18 cellular contexts compared by ENCODE assay signal in the genomic region with DNA sequence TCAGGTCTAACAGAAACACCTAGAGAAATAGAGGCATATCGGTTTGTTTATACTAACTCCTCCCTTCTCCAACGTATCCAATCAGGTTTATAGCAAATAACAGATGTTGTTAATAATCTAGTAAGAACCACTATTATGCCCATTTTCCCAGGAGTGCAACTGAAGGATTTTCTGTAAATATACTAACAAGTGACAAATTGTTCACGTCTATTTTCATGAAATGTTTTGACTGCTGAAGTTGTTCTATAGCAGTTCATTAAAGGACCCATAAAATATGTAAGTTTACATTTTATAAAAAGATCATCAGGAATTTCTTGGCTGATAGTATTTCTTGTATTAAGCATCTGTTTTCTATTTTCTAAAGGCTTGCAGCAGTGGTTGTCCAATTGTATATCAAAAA.
DNase-seq lines count a peak whose midpoint lies in the region; FAIRE-seq and TF ChIP-seq lines count a peak whose summit lies in the region.
"Had no signal": no experiment of that assay in that cellular context is flagged by ENCODE, and none has a peak within 500 bp of the region (broad histone marks: within the 10 kb centered on the region; RNA-seq: fewer than 3 reads in every experiment).

No MANE protein-coding gene starts in this region.

- H3K4me1 ChIP-seq in skeletal muscle satellite cell (ENCODE audit: control insufficient read depth, insufficient read depth, low read length) (peaks cover 35% of the 10 kb centered on the region), A673 (ENCODE audit: insufficient read depth, low read length, poor library complexity, severe bottlenecking) (no peaks in the 10 kb centered on the region)
- H3K4me1 ChIP-seq: HAP-1 had no signal

- FAIRE-seq in endometrium (lab: Jason Lieb, UNC): peak; percentile 97
- FAIRE-seq: GM12878 had no signal

- no TSS peak for BruUV-seq in A673 (replicated peaks; lab: Mats Ljungman, UMichigan)

- H3K27ac ChIP-seq in AG04450 (ENCODE audit: low read depth, low read length): peak overlapping the region; percentile 54
- no peak overlapping the region for H3K27ac ChIP-seq in A673 (ENCODE audit: low read depth, low read length, poor library complexity, severe bottlenecking)
- H3K27ac ChIP-seq: BLaER1 treated with 17β-estradiol and CSF1 and Interleukin-3, amounts not matched to agents 10 nM and 100 nM; HL-60 had no signal

- POLR2A ChIA-PET in AG04450 (lab: Yijun Ruan, JAX) (interaction anchor here (0.6 to 1.7 kb wide), 12 partner anchors 8 to 329 kb away, joined by 3 to 19 read pairs (median 5); a partner anchor contains a TSS), A673 (lab: Charles Lee; ENCODE audit: low non-redundant PET) (no interaction called here)

- no peak for DNase-seq in AG04450 (ENCODE audit: low read depth, low spot score)
- peak; percentile 15 for DNase-seq in left kidney (ENCODE audit: low read depth, low spot score)
- DNase-seq in A673 (ENCODE audit: low spot score): no peak
- DNase-seq in T1000 (lab: John Stamatoyannopoulos, UW): no peak
- DNase-seq in retina: no peak
- DNase-seq: CD4-positive, CD25-positive, alpha-beta regulatory T cell; CD8-positive, alpha-beta memory T cell; COR-L47; DMS 273 treated with DMSO at 0.1 percent for 48 hours; DMS53; DND-41; KBM-7 had no signal

- CTCF ChIA-PET in AG04450 (lab: Charles Lee) (interaction anchor here (2.1 to 4.3 kb wide), 2 partner anchors 18 to 334 kb away, joined by 5 to 24 read pairs; no protein-coding TSS in a partner anchor), A673 (lab: Charles Lee) (no interaction called here)

- peak overlapping the region; percentile 30 for H3K9ac ChIP-seq in skeletal muscle satellite cell (ENCODE audit: low read depth, low read length)
- H3K9ac ChIP-seq: BLaER1 treated with 17β-estradiol and CSF1 and Interleukin-3, amounts not matched to agents 10 nM and 100 nM had no signal

- intact Hi-C loops in A673 (cut with micrococcal nuclease; ENCODE audit: unreplicated experiment): no loop called here

- H3K9me3 ChIP-seq in AG04450 (ENCODE audit: control insufficient read depth, insufficient read depth, low read length) (no peaks in the 10 kb centered on the region), skeletal muscle satellite cell (replicated peaks; ENCODE audit: low read length) (no peaks in the 10 kb centered on the region), A673 (ENCODE audit: low read depth, low read length, poor library complexity, severe bottlenecking) (no peaks in the 10 kb centered on the region)
- H3K9me3 ChIP-seq: BLaER1 treated with 17β-estradiol and CSF1 and Interleukin-3, amounts not matched to agents 10 nM and 100 nM; HAP-1 had no signal

- H3K27me3 ChIP-seq in AG04450 (ENCODE audit: control insufficient read depth, insufficient read depth, low read length): no peaks in the 10 kb centered on the region
- no peaks in the 10 kb centered on the region for H3K27me3 ChIP-seq in skeletal muscle satellite cell (ENCODE audit: control insufficient read depth, insufficient read depth, low read length)
- peaks cover 79% of the 10 kb centered on the region for H3K27me3 ChIP-seq in A673 (replicated peaks; ENCODE audit: insufficient read depth, low read depth, low read length, poor library complexity)
- H3K27me3 ChIP-seq: BLaER1 treated with 17β-estradiol and CSF1 and Interleukin-3, amounts not matched to agents 10 nM and 100 nM had no signal

- H3K4me3 ChIP-seq in AG04450 (ENCODE audit: low read depth, low read length) (no peak overlapping the region), skeletal muscle satellite cell (ENCODE audit: low read length) (no peak overlapping the region), A673 (ENCODE audit: low read depth, low read length, poor library complexity, severe bottlenecking) (no peak overlapping the region)
- H3K4me3 ChIP-seq: BLaER1 treated with 17β-estradiol and CSF1 and Interleukin-3, amounts not matched to agents 10 nM and 100 nM; GM12878; HAP-1 had no signal

- no peak for TF ChIP-seq CTCF in AG04450 (IDR thresholded peaks at IDR 0.05; ENCODE audit: low read depth, low read length)
- no peak for TF ChIP-seq CTCF in A673 (conservative IDR thresholded peaks at IDR 0.05; ENCODE audit: low read depth, low read length)

- no peak overlapping the region for H3K4me2 ChIP-seq in skeletal muscle satellite cell (ENCODE audit: low read length)
- H3K4me2 ChIP-seq: BLaER1 treated with 17β-estradiol and CSF1 and Interleukin-3, amounts not matched to agents 10 nM and 100 nM had no signal

- H3K36me3 ChIP-seq in skeletal muscle satellite cell (ENCODE audit: insufficient read depth, low read length) (no peaks in the 10 kb centered on the region), A673 (ENCODE audit: insufficient read depth, low read length, poor library complexity, severe bottlenecking) (no peaks in the 10 kb centered on the region)
- H3K36me3 ChIP-seq: BLaER1 treated with 17β-estradiol and CSF1 and Interleukin-3, amounts not matched to agents 10 nM and 100 nM; HAP-1 had no signal
